17 cellular contexts compared by ENCODE assay signal in the genomic region with DNA sequence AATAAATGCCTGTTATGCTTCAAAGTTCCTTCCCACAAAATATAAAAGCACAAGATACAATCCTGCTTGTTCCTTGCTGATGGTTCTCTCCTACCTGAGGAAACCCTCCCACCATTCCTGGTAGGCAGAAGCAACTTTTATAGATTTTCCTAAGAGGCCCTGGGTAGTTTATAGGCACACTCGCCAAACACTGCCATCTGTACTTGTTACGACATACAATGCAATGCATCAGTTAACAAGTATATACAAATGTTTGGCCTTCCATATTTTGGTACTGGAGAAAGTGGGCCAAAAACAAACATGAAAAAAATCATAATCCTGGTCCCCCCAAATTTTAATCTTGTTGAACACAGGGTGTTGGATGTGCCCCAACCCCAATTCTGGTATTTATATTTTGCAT.
"Had no signal": no experiment of that assay in that cellular context is flagged by ENCODE, and none has a peak within 500 bp of the region (broad histone marks: within the 10 kb centered on the region; RNA-seq: fewer than 3 reads in every experiment).

No MANE protein-coding gene starts in this region.

- H3K27me3 ChIP-seq: gastroesophageal sphincter, testis, upper lobe of right lung had no signal

- H3K27ac Mint-ChIP-seq: activated B cell treated with CpG ODN at 0.5 μM for 24 hours; activated CD4-positive, alpha-beta T cell treated with anti-CD3 and anti-CD28 coated beads, Interleukin-2, amount 10 ng/mL, durations not matched to agents 7 days and 5 days; activated CD8-positive, alpha-beta memory T cell treated with anti-CD3 and anti-CD28 coated beads, Interleukin-2, amount 10 ng/mL, durations not matched to agents 7 days and 5 days; activated naive CD8-positive, alpha-beta T cell; stimulated activated naive CD8-positive, alpha-beta T cell treated with anti-CD3 and anti-CD28 coated beads, Interleukin-15, amount 100 ng/mL, for 72 hours; T-helper 17 cell had no signal

- H3K4me3 Mint-ChIP-seq: activated B cell treated with CpG ODN at 0.5 μM for 24 hours; activated CD4-positive, alpha-beta T cell treated with anti-CD3 and anti-CD28 coated beads, Interleukin-2, amount 10 ng/mL, durations not matched to agents 7 days and 5 days; activated CD8-positive, alpha-beta memory T cell treated with anti-CD3 and anti-CD28 coated beads, Interleukin-2, amount 10 ng/mL, durations not matched to agents 7 days and 5 days; activated naive CD8-positive, alpha-beta T cell; activated T-cell treated with anti-CD3 and anti-CD28 coated beads, Interleukin-2, amount 50 U/mL, for 4 hours; stimulated activated naive CD8-positive, alpha-beta T cell treated with anti-CD3 and anti-CD28 coated beads, Interleukin-15, amount 100 ng/mL, for 72 hours; T-helper 17 cell had no signal

- H3K9me3 Mint-ChIP-seq: activated B cell treated with CpG ODN at 0.5 μM for 24 hours; activated CD4-positive, alpha-beta T cell treated with anti-CD3 and anti-CD28 coated beads, Interleukin-2, amount 10 ng/mL, durations not matched to agents 7 days and 5 days; activated T-cell treated with anti-CD3 and anti-CD28 coated beads, Interleukin-2, amount 50 U/mL, for 4 hours; stimulated activated naive CD8-positive, alpha-beta T cell treated with anti-CD3 and anti-CD28 coated beads, Interleukin-15, amount 100 ng/mL, for 72 hours had no signal

- ATAC-seq: activated CD8-positive, alpha-beta memory T cell treated with anti-CD3 and anti-CD28 coated beads, Interleukin-2, amount 10 ng/mL, durations not matched to agents 7 days and 5 days; activated T-cell treated with anti-CD3 and anti-CD28 coated beads, Interleukin-2, amount 50 U/mL, for 4 hours; esophagus mucosa; gastroesophageal sphincter; left ventricle myocardium superior; stimulated activated naive CD8-positive, alpha-beta T cell treated with anti-CD3 and anti-CD28 coated beads, Interleukin-15, amount 100 ng/mL, for 72 hours; T-helper 17 cell; upper lobe of right lung had no signal

- DNase-seq: activated B cell treated with CpG ODN at 0.5 μM for 24 hours; activated CD4-positive, alpha-beta T cell treated with anti-CD3 and anti-CD28 coated beads, Interleukin-2, amount 10 ng/mL, durations not matched to agents 7 days and 5 days; activated CD8-positive, alpha-beta memory T cell treated with anti-CD3 and anti-CD28 coated beads, Interleukin-2, amount 10 ng/mL, durations not matched to agents 7 days and 5 days; activated effector memory CD4-positive, alpha-beta T cell treated with anti-CD3 and anti-CD28 coated beads, Interleukin-2, amount 50 U/mL, for 16 hours; activated T-cell treated with anti-CD3 and anti-CD28 coated beads, Interleukin-2, amount 50 U/mL, for 4 hours; anterior cingulate cortex; cerebellar nuclear complex; left ventricle myocardium superior; stimulated activated CD4-positive, alpha-beta T cell treated with anti-CD3 and anti-CD28 coated beads, Interleukin-15, amount 100 ng/mL, for 24 hours; stimulated activated CD4-positive, alpha-beta T cell treated with anti-CD3 and anti-CD28 coated beads, Interleukin-4, amount 100 ng/mL, for 24 hours; stimulated activated naive CD8-positive, alpha-beta T cell treated with anti-CD3 and anti-CD28 coated beads, Interleukin-15, amount 100 ng/mL, for 72 hours; T-helper 17 cell; testis; upper lobe of right lung had no signal

- H3K27ac ChIP-seq: gastroesophageal sphincter, testis, upper lobe of right lung had no signal

- H3K4me1 ChIP-seq: gastroesophageal sphincter, testis, upper lobe of right lung had no signal

- H3K27me3 Mint-ChIP-seq: activated B cell treated with CpG ODN at 0.5 μM for 24 hours; activated CD4-positive, alpha-beta T cell treated with anti-CD3 and anti-CD28 coated beads, Interleukin-2, amount 10 ng/mL, durations not matched to agents 7 days and 5 days; activated CD8-positive, alpha-beta memory T cell treated with anti-CD3 and anti-CD28 coated beads, Interleukin-2, amount 10 ng/mL, durations not matched to agents 7 days and 5 days; activated naive CD8-positive, alpha-beta T cell; stimulated activated naive CD8-positive, alpha-beta T cell treated with anti-CD3 and anti-CD28 coated beads, Interleukin-15, amount 100 ng/mL, for 72 hours; T-helper 17 cell had no signal

- H3K9me3 ChIP-seq: gastroesophageal sphincter, testis, upper lobe of right lung had no signal

- H3K4me1 Mint-ChIP-seq: activated B cell treated with CpG ODN at 0.5 μM for 24 hours; activated CD4-positive, alpha-beta T cell treated with anti-CD3 and anti-CD28 coated beads, Interleukin-2, amount 10 ng/mL, durations not matched to agents 7 days and 5 days; stimulated activated naive CD8-positive, alpha-beta T cell treated with anti-CD3 and anti-CD28 coated beads, Interleukin-15, amount 100 ng/mL, for 72 hours had no signal

- H3K4me3 ChIP-seq: gastroesophageal sphincter, testis, upper lobe of right lung had no signal
